29 cellular contexts compared by ENCODE assay signal in the genomic region with DNA sequence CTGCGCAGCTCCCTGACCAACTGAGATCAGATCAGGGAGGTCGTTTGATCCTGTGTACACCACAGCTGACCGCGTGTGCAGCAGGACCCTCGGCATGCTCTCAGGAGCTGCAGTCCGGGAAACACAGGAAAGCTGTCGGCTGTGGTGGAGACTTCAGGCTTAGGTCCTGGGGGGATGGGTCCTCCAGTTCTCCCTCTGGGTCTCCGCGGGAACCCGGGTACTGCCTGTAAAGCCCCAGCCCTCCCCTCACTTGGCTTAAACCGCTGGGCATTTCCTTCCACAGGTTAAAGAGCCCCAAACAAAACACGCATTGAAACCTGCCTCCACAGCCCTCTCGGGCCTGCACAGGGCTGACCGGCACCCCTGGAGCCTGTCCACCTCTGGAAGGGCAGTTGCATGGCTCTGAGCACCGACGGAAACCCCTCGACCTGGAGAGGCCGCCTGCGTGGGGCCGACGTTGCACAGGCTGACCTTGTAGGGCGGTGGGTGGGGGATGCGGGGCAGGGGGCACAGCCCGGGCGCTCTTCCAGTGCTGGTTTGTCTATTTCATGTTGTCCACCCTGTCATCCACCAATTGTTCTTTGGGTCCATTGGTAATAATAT. TPM values are rescaled to one million over a fixed set of nuclear protein-coding genes. Genes with fewer than 3 reads are reported as not detected.
"Had no signal": no experiment of that assay in that cellular context is flagged by ENCODE, and none has a peak within 500 bp of the region (broad histone marks: within the 10 kb centered on the region; RNA-seq: fewer than 3 reads in every experiment).

No MANE protein-coding gene starts in this region.

- H3K36me3 Mint-ChIP-seq: activated naive CD8-positive, alpha-beta T cell treated with anti-CD3 and anti-CD28 coated beads for 36 hours had no signal

- H3K27me3 Mint-ChIP-seq: activated B cell treated with CpG ODN at 0.5 μM for 24 hours; activated CD4-positive, alpha-beta memory T cell treated with anti-CD3 and anti-CD28 coated beads, Interleukin-2, amount 10 ng/mL, durations not matched to agents 7 days and 5 days had no signal

- H3K9me3 ChIP-seq: MG63, SJSA1 had no signal

- ATAC-seq: activated CD4-positive, alpha-beta T cell treated with anti-CD3 and anti-CD28 coated beads for 36 hours; activated T-helper 17 cell treated with anti-CD3 and anti-CD28 coated beads, Interleukin-2, amount 50 U/mL, for 72 hours; Panc1; SK-N-SH treated with all-trans-retinoic acid at 6 μM for 48 hours had no signal

- H3K4me1 Mint-ChIP-seq: activated B cell treated with CpG ODN at 0.5 μM for 24 hours; activated CD4-positive, alpha-beta memory T cell treated with anti-CD3 and anti-CD28 coated beads, Interleukin-2, amount 10 ng/mL, durations not matched to agents 7 days and 5 days; activated CD4-positive, alpha-beta T cell treated with anti-CD3 and anti-CD28 coated beads for 36 hours; activated naive CD8-positive, alpha-beta T cell treated with anti-CD3 and anti-CD28 coated beads for 36 hours; activated T-helper 17 cell treated with anti-CD3 and anti-CD28 coated beads, Interleukin-2, amount 50 U/mL, for 72 hours had no signal

- DNase-seq: activated B cell treated with CpG ODN at 0.5 μM for 24 hours; activated CD4-positive, alpha-beta memory T cell treated with anti-CD3 and anti-CD28 coated beads, Interleukin-2, amount 10 ng/mL, durations not matched to agents 7 days and 5 days; activated CD4-positive, alpha-beta T cell treated with anti-CD3 and anti-CD28 coated beads for 36 hours; activated CD4-positive, alpha-beta T cell treated with anti-CD3 and anti-CD28 coated beads, Interleukin-2, amount 50 U/mL, for 1 hour; activated gamma-delta T cell; activated naive CD4-positive, alpha-beta T cell treated with anti-CD3 and anti-CD28 coated beads for 36 hours; activated naive CD8-positive, alpha-beta T cell treated with anti-CD3 and anti-CD28 coated beads for 36 hours; activated T-cell treated with anti-CD3 and anti-CD28 coated beads for 4 hours; activated T-cell treated with anti-CD3 and anti-CD28 coated beads, Interleukin-2, amount 50 U/mL, for 48 hours; brain microvascular endothelial cell; MG63; NCI-H1105; NCI-H1436 treated with DMSO at 0.1 percent for 48 hours; NCI-H187; NCI-H2081; NCI-H510A treated with DMSO at 0.1 percent for 48 hours; NCI-H69; NK-92 treated with Interleukin-12 subunit alpha and Interleukin-12 subunit beta, amount 100 ng/mL, for 24 hours; OCI-M1; SHP77; SW 1271 had no signal

- H3K9me3 Mint-ChIP-seq: T-helper 1 cell treated with Interleukin-12 subunit alpha and Interleukin-12 subunit beta and Interleukin-4 antibody, amounts not matched to agents 30 μg/mL and 1 μg/mL, for 36 hours had no signal

- H3K4me1 ChIP-seq: SJSA1 had no signal

- H3K27ac ChIP-seq: brain microvascular endothelial cell, cardiac muscle cell, RWPE1, SJSA1 had no signal

- H3K27me3 ChIP-seq: brain microvascular endothelial cell, cardiac muscle cell, MG63, SJSA1 had no signal

- H3K4me3 ChIP-seq: cardiac muscle cell, MG63, SJSA1 had no signal

- H3K36me3 ChIP-seq: brain microvascular endothelial cell, cardiac muscle cell, MG63, SJSA1 had no signal

- H3K4me3 Mint-ChIP-seq: activated B cell treated with CpG ODN at 0.5 μM for 24 hours; activated CD4-positive, alpha-beta memory T cell treated with anti-CD3 and anti-CD28 coated beads, Interleukin-2, amount 10 ng/mL, durations not matched to agents 7 days and 5 days; activated CD4-positive, alpha-beta T cell treated with anti-CD3 and anti-CD28 coated beads for 36 hours; activated naive CD4-positive, alpha-beta T cell treated with anti-CD3 and anti-CD28 coated beads for 36 hours; activated naive CD8-positive, alpha-beta T cell treated with anti-CD3 and anti-CD28 coated beads for 36 hours; activated T-helper 17 cell treated with anti-CD3 and anti-CD28 coated beads, Interleukin-2, amount 50 U/mL, for 72 hours; T-helper 1 cell treated with Interleukin-12 subunit alpha and Interleukin-12 subunit beta and Interleukin-4 antibody, amounts not matched to agents 30 μg/mL and 1 μg/mL, for 36 hours had no signal

- H3K27ac Mint-ChIP-seq: activated B cell treated with CpG ODN at 0.5 μM for 24 hours; activated CD4-positive, alpha-beta memory T cell treated with anti-CD3 and anti-CD28 coated beads, Interleukin-2, amount 10 ng/mL, durations not matched to agents 7 days and 5 days; activated CD4-positive, alpha-beta T cell treated with anti-CD3 and anti-CD28 coated beads for 36 hours; activated naive CD4-positive, alpha-beta T cell treated with anti-CD3 and anti-CD28 coated beads for 36 hours; activated naive CD8-positive, alpha-beta T cell treated with anti-CD3 and anti-CD28 coated beads for 36 hours; activated T-helper 17 cell treated with anti-CD3 and anti-CD28 coated beads, Interleukin-2, amount 50 U/mL, for 72 hours; T-helper 1 cell treated with Interleukin-12 subunit alpha and Interleukin-12 subunit beta and Interleukin-4 antibody, amounts not matched to agents 30 μg/mL and 1 μg/mL, for 36 hours had no signal

RNA-seq across cellular contexts. Expression of a gene that starts 59.1 kb away (rescaled TPM):
- total RNA-seq: activated B cell treated with CpG ODN at 0.5 μM for 24 hours; activated CD8-positive, alpha-beta memory T cell treated with anti-CD3 and anti-CD28 coated beads for 36 hours; activated naive CD4-positive, alpha-beta T cell treated with anti-CD3 and anti-CD28 coated beads for 36 hours; activated naive CD8-positive, alpha-beta T cell treated with anti-CD3 and anti-CD28 coated beads for 36 hours; SJSA1 had no signal
